ENCODE assay signal across 14 cellular contexts in the genomic region with DNA sequence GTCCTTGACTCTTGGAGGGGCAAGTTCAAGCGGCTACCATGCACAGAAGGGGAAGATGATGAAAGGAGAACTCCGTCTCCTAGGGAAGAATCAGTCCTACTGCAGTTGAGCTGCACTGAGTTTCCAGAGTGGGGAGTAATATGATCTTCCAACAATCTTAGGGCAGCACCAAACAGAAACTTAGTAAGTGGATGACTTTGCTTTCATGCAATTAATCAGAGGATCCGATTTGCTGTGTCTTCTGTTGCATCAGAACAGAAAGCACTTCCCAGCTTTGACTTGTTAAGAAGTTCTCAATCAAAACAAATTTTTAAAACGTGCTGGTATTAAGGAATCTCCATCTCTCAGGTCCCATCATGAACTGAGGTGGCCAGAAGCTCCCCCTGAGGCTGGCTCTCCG. TPM values are rescaled to one million over a fixed set of nuclear protein-coding genes. Genes with fewer than 3 reads are reported as not detected.
"Had no signal": no experiment of that assay in that cellular context is flagged by ENCODE, and none has a peak within 500 bp of the region (broad histone marks: within the 10 kb centered on the region; RNA-seq: fewer than 3 reads in every experiment).

A gene with protein sequence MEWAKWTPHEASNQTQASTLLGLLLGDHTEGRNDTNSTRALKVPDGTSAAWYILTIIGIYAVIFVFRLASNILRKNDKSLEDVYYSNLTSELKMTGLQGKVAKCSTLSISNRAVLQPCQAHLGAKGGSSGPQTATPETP (minus strand): TSS at position 101 of the 400 bp plus-strand sequence. CDS start 112 bp downstream, outside the sequence.

RNA-seq across cellular contexts. Expression of the gene that starts here (rescaled TPM):
- total RNA-seq: activated B cell treated with CpG ODN at 0.5 μM for 24 hours; activated CD4-positive, alpha-beta memory T cell treated with anti-CD3 and anti-CD28 coated beads for 36 hours; activated CD4-positive, alpha-beta memory T cell treated with anti-CD3 and anti-CD28 coated beads, Interleukin-2, amount 10 ng/mL, durations not matched to agents 7 days and 5 days; activated CD4-positive, alpha-beta T cell treated with anti-CD3 and anti-CD28 coated beads for 36 hours; activated CD4-positive, alpha-beta T cell treated with anti-CD3 and anti-CD28 coated beads, Interleukin-2, amount 10 ng/mL, durations not matched to agents 24 days and 14 days; activated CD4-positive, alpha-beta T cell treated with anti-CD3 and anti-CD28 coated beads, Interleukin-2, amount 10 ng/mL, durations not matched to agents 7 days and 5 days; activated CD8-positive, alpha-beta memory T cell treated with anti-CD3 and anti-CD28 coated beads for 36 hours; activated CD8-positive, alpha-beta memory T cell treated with anti-CD3 and anti-CD28 coated beads, Interleukin-2, amount 10 ng/mL, durations not matched to agents 7 days and 5 days; activated CD8-positive, alpha-beta T cell treated with anti-CD3 and anti-CD28 coated beads for 36 hours; activated CD8-positive, alpha-beta T cell treated with anti-CD3 and anti-CD28 coated beads, Interleukin-2, amount 10 ng/mL, durations not matched to agents 7 days and 5 days; T-helper 1 cell treated with Interleukin-12 subunit alpha and Interleukin-12 subunit beta and Interleukin-4 antibody, amounts not matched to agents 30 ng/mL and 1 ng/mL, for 36 hours; T-helper 17 cell; T-helper 2 cell treated with Interferon-gamma antibody and Interleukin-4, amounts not matched to agents 100 ng/mL and 5 ng/mL, for 36 hours; WTC11 had no signal
